In genomic region chr1:179954494-179955317, GRCh38 we compare ENCODE assay signal across 8 cellular contexts. TPM values are rescaled to one million over a fixed set of nuclear protein-coding genes. Genes with fewer than 3 reads are reported as not detected.
DNase-seq lines count a peak whose midpoint lies in the region; ATAC-seq and TF ChIP-seq lines count a peak whose summit lies in the region.

A gene with protein sequence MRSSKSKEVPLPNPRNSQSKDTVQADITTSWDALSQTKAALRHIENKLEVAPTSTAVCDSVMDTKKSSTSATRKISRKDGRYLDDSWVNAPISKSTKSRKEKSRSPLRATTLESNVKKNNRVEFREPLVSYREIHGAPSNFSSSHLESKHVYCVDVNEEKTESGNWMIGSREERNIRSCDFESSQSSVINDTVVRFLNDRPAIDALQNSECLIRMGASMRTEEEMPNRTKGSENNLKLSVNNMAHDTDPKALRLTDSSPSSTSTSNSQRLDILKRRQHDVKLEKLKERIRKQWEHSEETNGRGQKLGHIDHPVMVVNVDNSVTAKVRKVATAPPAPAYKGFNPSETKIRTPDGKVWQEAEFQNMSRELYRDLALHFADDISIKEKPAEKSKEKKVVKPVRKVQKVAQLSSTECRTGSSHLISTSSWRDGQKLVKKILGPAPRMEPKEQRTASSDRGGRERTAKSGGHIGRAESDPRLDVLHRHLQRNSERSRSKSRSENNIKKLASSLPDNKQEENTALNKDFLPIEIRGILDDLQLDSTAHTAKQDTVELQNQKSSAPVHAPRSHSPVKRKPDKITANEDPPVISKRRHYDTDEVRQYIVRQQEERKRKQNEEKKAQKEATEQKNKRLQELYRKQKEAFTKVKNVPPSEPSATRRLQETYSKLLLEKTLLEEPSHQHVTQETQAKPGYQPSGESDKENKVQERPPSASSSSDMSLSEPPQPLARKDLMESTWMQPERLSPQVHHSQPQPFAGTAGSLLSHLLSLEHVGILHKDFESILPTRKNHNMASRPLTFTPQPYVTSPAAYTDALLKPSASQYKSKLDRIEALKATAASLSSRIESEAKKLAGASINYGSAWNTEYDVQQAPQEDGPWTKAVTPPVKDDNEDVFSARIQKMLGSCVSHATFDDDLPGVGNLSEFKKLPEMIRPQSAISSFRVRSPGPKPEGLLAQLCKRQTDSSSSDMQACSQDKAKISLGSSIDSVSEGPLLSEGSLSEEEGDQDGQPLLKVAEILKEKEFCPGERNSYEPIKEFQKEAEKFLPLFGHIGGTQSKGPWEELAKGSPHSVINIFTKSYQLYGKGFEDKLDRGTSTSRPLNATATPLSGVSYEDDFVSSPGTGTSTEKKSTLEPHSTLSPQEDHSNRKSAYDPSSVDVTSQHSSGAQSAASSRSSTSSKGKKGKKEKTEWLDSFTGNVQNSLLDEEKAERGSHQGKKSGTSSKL (N-terminal part only) (plus strand): TSS chr1:179954810. CDS start chr1:179986182, 31,372 bp downstream.

- POLR2A ChIA-PET in activated CD8-positive, alpha-beta memory T cell treated with anti-CD3 and anti-CD28 coated beads for 36 hours (lab: Charles Lee) = no interaction called here

- DNase-seq in CMK (ENCODE audit: low read depth) = peak; percentile 100
- DNase-seq in GM20000 (ENCODE audit: low spot score) = peak; percentile 89
- DNase-seq in HT-29 (ENCODE audit: low spot score) = peak; percentile 99
- DNase-seq in NOMO-1 (lab: John Stamatoyannopoulos, UW; ENCODE audit: unreplicated experiment in 2 of 2) = peak; percentile 99
- peak; percentile 96 for DNase-seq in effector CD8-positive, alpha-beta T cell (lab: John Stamatoyannopoulos, UW)
- DNase-seq in lung (ENCODE audit: low spot score) = peak; percentile 98
- peak; percentile 90 to 97 (median 96) for DNase-seq in stimulated activated CD4-positive, alpha-beta T cell treated with anti-CD3 and anti-CD28 coated beads, TNF-alpha, amount 100 ng/mL, for 4 hours (ENCODE audit: low read depth in 3 of 3)

- no peaks in the 10 kb centered on the region for H3K9me3 ChIP-seq in lung (ENCODE audit: control insufficient read depth in 2 of 2, insufficient read depth in 1 of 2, low read length in 1 of 2)

- TF ChIP-seq CTCF in GM20000 (IDR thresholded peaks at IDR 0.05; ENCODE audit: extremely low read depth, missing control alignments) = no peak
- no peak for TF ChIP-seq CTCF in lung (IDR thresholded peaks at IDR 0.05; ENCODE audit: control extremely low read depth, extremely low read depth)

- CTCF ChIA-PET in activated CD8-positive, alpha-beta memory T cell treated with anti-CD3 and anti-CD28 coated beads for 36 hours (lab: Charles Lee) = interaction anchor here (1.5 kb wide), 1 partner anchor 22 kb away, joined by 3 read pairs; no protein-coding TSS in a partner anchor

- no peaks in the 10 kb centered on the region for H3K27me3 ChIP-seq in lung (ENCODE audit: control insufficient read depth, insufficient read depth)

- 0 to 1% methylated on average over 65 to 73 of the region's 73 CpGs for WGBS in lung, 2 donors

- peak; percentile 98 for ATAC-seq in lung (ENCODE audit: insufficient read depth, low FRiP score)

- H3K27ac ChIP-seq in lung (ENCODE audit: low read depth in 1 of 2, low read length in 1 of 2) = peak within 1 kb of the TSS; percentile 89 to 98

- H3K4me1 ChIP-seq in lung (ENCODE audit: control insufficient read depth in 2 of 2, insufficient read depth in 2 of 2, low read length in 2 of 2) = peaks cover 0 to 5% of the 10 kb centered on the region in 2 donors

- H3K36me3 ChIP-seq in lung (ENCODE audit: control insufficient read depth in 2 of 2, insufficient read depth in 2 of 2, low read length in 2 of 2) = no peaks in the 10 kb centered on the region

- peak within 1 kb of the TSS; percentile 93 for H3K4me3 ChIP-seq in lung

RNA-seq across cellular contexts. Expression of the gene that starts here (rescaled TPM):
- 16.1 and 27.3 TPM in 2 replicates for total RNA-seq in HT-29 (2014; rRNA removed; shearing (Covaris generic))
- total RNA-seq in activated CD8-positive, alpha-beta memory T cell treated with anti-CD3 and anti-CD28 coated beads for 36 hours = 10 to 100 TPM; 37.0 to 41.6 TPM
- 10 to 100 TPM; 35.3 to 89.8 TPM for total RNA-seq in lung
- 10 to 100 TPM in 1 of 2 donors, 1 to 10 TPM in 1; 4.3 to 10.7 TPM for polyA plus RNA-seq in lung

Comparison
In these comparisons a context has a peak if more than half of its experiments do, and no peak if none do; other contexts are left out.
1. Peak in every context shown above with its lines: DNase-seq, ATAC-seq, H3K4me3 ChIP-seq and H3K27ac ChIP-seq.